Comparison of ENCODE assay signal across 8 cellular contexts in the genomic region with DNA sequence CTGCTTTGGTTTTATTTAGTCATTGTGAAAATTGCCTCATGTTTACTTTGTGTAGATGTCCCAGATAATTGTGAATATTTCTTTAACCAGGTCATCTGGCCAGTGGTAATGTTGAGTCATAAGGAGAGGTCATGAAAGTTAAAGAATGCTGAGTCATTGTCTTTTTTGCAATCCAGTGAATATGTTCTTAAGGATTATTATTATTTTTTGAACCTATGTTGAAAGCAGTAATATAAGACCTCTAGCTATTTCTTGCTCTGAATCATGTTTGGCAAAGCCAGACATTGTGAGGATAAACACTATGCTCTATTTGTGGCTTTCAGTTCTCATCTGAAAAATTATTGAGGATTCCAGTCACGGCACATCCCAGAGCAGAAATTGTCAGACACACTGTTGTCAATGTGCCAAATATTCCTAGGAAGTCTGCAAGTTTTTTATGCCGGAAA.
DNase-seq lines count a peak whose midpoint lies in the region; ATAC-seq and TF ChIP-seq lines count a peak whose summit lies in the region.

No MANE protein-coding gene starts in this region.

- no peak overlapping the region for H3K4me3 ChIP-seq in RWPE2 (ENCODE audit: severe bottlenecking)
- no peak overlapping the region for H3K4me3 ChIP-seq in foreskin fibroblast (ENCODE audit: low read depth in 1 of 2, low read length in 2 of 2)
- H3K4me3 ChIP-seq in lower lobe of right lung: no peak overlapping the region
- H3K4me3 ChIP-seq in transverse colon: no peak overlapping the region

- peak overlapping the region; percentile 90 for H3K27ac ChIP-seq in RWPE2 (ENCODE audit: poor library complexity, severe bottlenecking)
- no peak overlapping the region for H3K27ac ChIP-seq in lower lobe of right lung
- peak overlapping the region in 1 of 4 donors; percentile 7 for H3K27ac ChIP-seq in transverse colon

- in situ Hi-C loops in transverse colon (cut with MboI; ENCODE audit: low pct_ligation_motif_present in 1 of 4, low pct_unique_long_range_greater_than_20kb in 1 of 4, low sequenced_read_pairs in 3 of 4): loop anchor here in 1 of 4 donors (25.0 kb wide), 1 partner anchor 324 kb away; no protein-coding TSS in a partner anchor

- H3K36me3 ChIP-seq in RWPE2 (ENCODE audit: low read depth) (no peaks in the 10 kb centered on the region), lower lobe of right lung (no peaks in the 10 kb centered on the region), transverse colon (no peaks in the 10 kb centered on the region)

- peaks cover 38% of the 10 kb centered on the region for H3K4me1 ChIP-seq in RWPE2 (ENCODE audit: insufficient read depth, poor library complexity, severe bottlenecking)
- no peaks in the 10 kb centered on the region for H3K4me1 ChIP-seq in lower lobe of right lung
- H3K4me1 ChIP-seq in transverse colon: no peaks in the 10 kb centered on the region

- intact Hi-C loops in lower lobe of right lung (cut with DNase I): no loop called here
- intact Hi-C loops in Right ventricle myocardium inferior (cut with DNase I): no loop called here
- intact Hi-C loops in transverse colon (cut with DNase I; ENCODE audit: low total_unique reads): no loop called here

- TF ChIP-seq EP300 in transverse colon (IDR thresholded peaks at IDR 0.05; ENCODE audit: low read depth): no peak

- peak; percentile 49 for ATAC-seq in HG02571 (IDR thresholded peaks at IDR 0.05; ENCODE audit: unreplicated experiment)
- ATAC-seq in RWPE2 (ENCODE audit: low read depth): peak; percentile 91
- ATAC-seq in lower lobe of right lung: no peak
- no peak for ATAC-seq in Right ventricle myocardium inferior

- no peak for TF ChIP-seq POLR2A in transverse colon (IDR thresholded peaks at IDR 0.05)

- 51 to 73% methylated on average over 2 of the region's 2 CpGs for WGBS in transverse colon (ENCODE audit: low coverage in 1 of 2), 2 donors

- H3K9me3 ChIP-seq in RWPE2 (ENCODE audit: severe bottlenecking): peaks cover 3% of the 10 kb centered on the region
- peaks cover 6% of the 10 kb centered on the region for H3K9me3 ChIP-seq in lower lobe of right lung
- no peaks in the 10 kb centered on the region for H3K9me3 ChIP-seq in transverse colon

- peak; percentile 83 for DNase-seq in AG08395 (ENCODE audit: low spot score)
- no peak for DNase-seq in RWPE2 (ENCODE audit: low spot score)
- peak; percentile 92 to 94 for DNase-seq in foreskin fibroblast
- no peak for DNase-seq in lower lobe of right lung
- DNase-seq in GF-D8 (lab: John Stamatoyannopoulos, UW): no peak
- DNase-seq in Right ventricle myocardium inferior (ENCODE audit: missing footprints): no peak
- DNase-seq in transverse colon: no peak

- H3K27me3 ChIP-seq in RWPE2 (ENCODE audit: insufficient read depth, poor library complexity, severe bottlenecking) (no peaks in the 10 kb centered on the region), lower lobe of right lung (ENCODE audit: low read depth) (no peaks in the 10 kb centered on the region), transverse colon (no peaks in the 10 kb centered on the region)

- TF ChIP-seq CTCF in RWPE2 (IDR thresholded peaks at IDR 0.05; ENCODE audit: poor library complexity, severe bottlenecking): no peak
- TF ChIP-seq CTCF in foreskin fibroblast (IDR thresholded peaks at IDR 0.05; ENCODE audit: low read depth, low read length): no peak
- no peak for TF ChIP-seq CTCF in lower lobe of right lung (IDR thresholded peaks at IDR 0.05)
- no peak for TF ChIP-seq CTCF in transverse colon (IDR thresholded peaks at IDR 0.05)

Comparison
In these comparisons a context has a peak if more than half of its experiments do, and no peak if none do; other contexts are left out.
1. DNase-seq: peak in AG08395 (single experiment) and foreskin fibroblast (2 of 2); none in RWPE2 (single experiment), lower lobe of right lung (single experiment), GF-D8 (single experiment), Right ventricle myocardium inferior (single experiment) and transverse colon (single experiment).
2. ATAC-seq: peak in HG02571 (single experiment) and RWPE2 (single experiment); none in lower lobe of right lung (0 of 2) and Right ventricle myocardium inferior (single experiment).